1 cellular context compared by ENCODE assay signal in the genomic region with DNA sequence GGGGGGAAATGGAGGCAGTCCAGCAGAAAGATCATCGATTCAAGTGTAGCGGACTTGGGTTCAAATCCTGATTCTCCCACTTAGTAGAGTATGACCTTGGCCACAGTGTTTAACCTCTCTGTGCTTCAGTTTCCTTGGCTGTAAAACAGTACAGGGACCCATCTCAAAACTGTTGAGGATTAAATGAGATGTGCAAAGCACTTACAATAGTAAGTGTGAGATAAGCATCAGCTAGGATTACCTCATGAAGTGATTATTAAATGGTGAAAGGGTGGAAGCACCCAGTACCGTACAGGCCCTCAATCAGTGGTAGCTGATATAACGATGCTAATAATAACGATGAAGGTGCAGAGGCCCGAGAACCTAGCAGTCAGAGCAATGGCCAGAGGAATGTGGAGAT.
TF ChIP-seq lines count a peak whose summit lies in the region.

No MANE protein-coding gene starts in this region.

TF ChIP-seq in HepG2, 621 proteins besides CTCF, POLR2A, EP300 and RAD21 (continued from another document):
- no peak for TF ChIP-seq ZNF543 (CRISPR knock-in tag; IDR thresholded peaks at IDR 0.05)
